In genomic region chr7:31494421-31494820, GRCh38 we compare ENCODE assay signal across 17 cellular contexts. TPM values are rescaled to one million over a fixed set of nuclear protein-coding genes. Genes with fewer than 3 reads are reported as not detected.
"Had no signal": no experiment of that assay in that cellular context is flagged by ENCODE, and none has a peak within 500 bp of the region (broad histone marks: within the 10 kb centered on the region; RNA-seq: fewer than 3 reads in every experiment).

No MANE protein-coding gene starts in this region.

- H3K4me1 Mint-ChIP-seq: immature natural killer cell, naive B cell had no signal

- H3K27ac Mint-ChIP-seq: immature natural killer cell had no signal

- DNase-seq: activated CD4-positive, alpha-beta T cell treated with anti-CD3 and anti-CD28 coated beads for 1 hour; activated CD4-positive, alpha-beta T cell treated with anti-CD3 and anti-CD28 coated beads, Interleukin-2, amount 50 U/mL, for 48 hours; activated effector memory CD4-positive, alpha-beta T cell treated with Interleukin-2 at 50 U/mL for 16 hours; activated naive CD4-positive, alpha-beta T cell treated with anti-CD3 and anti-CD28 coated beads, Interleukin-2, amount 50 U/mL, for 16 hours; activated T-cell treated with anti-CD3 and anti-CD28 coated beads, Interleukin-2, amount 50 U/mL, for 1 hour; adrenal gland; caudate nucleus; immature natural killer cell; midbrain; naive B cell; ovary; sigmoid colon; stimulated activated CD4-positive, alpha-beta T cell treated with anti-CD3 and anti-CD28 coated beads, Interleukin-1b, Interleukin-23, amount 100 ng/mL, for 48 hours; T1000; upper lobe of right lung had no signal

- H3K36me3 Mint-ChIP-seq: immature natural killer cell, naive B cell had no signal

- H3K4me3 Mint-ChIP-seq: immature natural killer cell, naive B cell had no signal

- H3K27ac ChIP-seq: adrenal gland, ovary, sigmoid colon, thoracic aorta, upper lobe of right lung had no signal

- H3K27me3 Mint-ChIP-seq: naive B cell had no signal

- FAIRE-seq: colon had no signal

- H3K27me3 ChIP-seq: adrenal gland, ovary, sigmoid colon, upper lobe of right lung had no signal

- H3K36me3 ChIP-seq: adrenal gland, ovary, sigmoid colon, thoracic aorta, upper lobe of right lung had no signal

- H3K4me3 ChIP-seq: adrenal gland, ovary, sigmoid colon, thoracic aorta, upper lobe of right lung had no signal

- H3K9me3 ChIP-seq: adrenal gland, ovary, sigmoid colon, thoracic aorta, upper lobe of right lung had no signal

- H3K4me1 ChIP-seq: adrenal gland, sigmoid colon, upper lobe of right lung had no signal

RNA-seq across cellular contexts. Expression of gene ITPRID1, which starts 19.5 kb away (rescaled TPM):
- total RNA-seq: adrenal gland, ovary, sigmoid colon, thoracic aorta, upper lobe of right lung had no signal
- polyA plus RNA-seq: adrenal gland, immature natural killer cell had no signal
